Comparison of ENCODE assay signal across 26 cellular contexts in the genomic region with DNA sequence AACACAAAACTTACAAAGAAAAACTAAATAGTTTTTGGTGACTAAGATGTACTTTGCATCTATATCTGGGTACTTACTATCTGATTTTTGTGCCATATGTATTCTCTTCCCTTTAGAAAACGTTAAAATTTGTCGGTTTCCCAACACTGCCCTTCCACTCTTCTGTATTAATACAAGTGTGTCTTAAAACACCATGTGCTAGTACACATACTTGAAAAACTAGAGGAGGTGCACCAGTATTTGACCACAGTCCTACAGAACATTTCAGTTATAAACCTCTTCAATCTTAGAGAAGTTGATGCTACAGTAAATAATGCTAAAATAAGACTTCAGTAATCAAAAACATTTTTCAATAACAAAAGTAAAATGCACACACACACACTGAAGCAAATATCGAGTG.
"Had no signal": no experiment of that assay in that cellular context is flagged by ENCODE, and none has a peak within 500 bp of the region (broad histone marks: within the 10 kb centered on the region; RNA-seq: fewer than 3 reads in every experiment).

No MANE protein-coding gene starts in this region.

- H3K27ac ChIP-seq: lower lobe of right lung, neural progenitor cell, neutrophil, parathyroid adenoma, right atrium auricular region, right lobe of liver, tibial nerve, vagina had no signal

- H3K27ac Mint-ChIP-seq: naive thymus-derived CD8-positive, alpha-beta T cell; nephron; neural progenitor cell; stimulated activated memory B cell treated with anti-CD40 and anti-IgM and Interleukin-4, amounts not matched to agents 10 μg/mL and 1 μg/mL and 100 μg/mL, for 72 hours; stimulated activated naive CD8-positive, alpha-beta T cell treated with anti-CD3 and anti-CD28 coated beads, Interleukin-15, amount 100 ng/mL, for 72 hours; type B pancreatic cell had no signal

- H3K79me2 ChIP-seq: parathyroid adenoma had no signal

- H3K9me3 Mint-ChIP-seq: naive thymus-derived CD8-positive, alpha-beta T cell; nephron; neural progenitor cell; stimulated activated memory B cell treated with anti-CD40 and anti-IgM and Interleukin-4, amounts not matched to agents 10 μg/mL and 1 μg/mL and 100 μg/mL, for 72 hours; stimulated activated naive CD8-positive, alpha-beta T cell treated with anti-CD3 and anti-CD28 coated beads, Interleukin-15, amount 100 ng/mL, for 72 hours; type B pancreatic cell had no signal

- H2AFZ ChIP-seq: neural progenitor cell, parathyroid adenoma had no signal

- H3K9me3 ChIP-seq: lower lobe of right lung, neutrophil, right atrium auricular region, right lobe of liver, tibial nerve, vagina had no signal

- H3K4me1 ChIP-seq: lower lobe of right lung, neural progenitor cell, parathyroid adenoma, right lobe of liver had no signal

- ATAC-seq: left ventricle myocardium superior; naive thymus-derived CD8-positive, alpha-beta T cell; right lobe of liver; stimulated activated memory B cell treated with anti-CD40 and anti-IgM and Interleukin-4, amounts not matched to agents 10 μg/mL and 1 μg/mL and 100 μg/mL, for 72 hours; stimulated activated naive CD8-positive, alpha-beta T cell treated with anti-CD3 and anti-CD28 coated beads, Interleukin-15, amount 100 ng/mL, for 72 hours had no signal

- H3K36me3 Mint-ChIP-seq: naive thymus-derived CD8-positive, alpha-beta T cell; stimulated activated memory B cell treated with anti-CD40 and anti-IgM and Interleukin-4, amounts not matched to agents 10 μg/mL and 1 μg/mL and 100 μg/mL, for 72 hours had no signal

- H3K36me3 ChIP-seq: lower lobe of right lung, neutrophil, right atrium auricular region, right lobe of liver, tibial nerve, vagina had no signal

- DNase-seq: hippocampal formation; kidney; left ventricle myocardium superior; lower lobe of right lung; mammary epithelial cell; mesenchymal stem cell; naive thymus-derived CD8-positive, alpha-beta T cell; occipital lobe; right lobe of liver; stimulated activated CD4-positive, alpha-beta T cell treated with anti-CD3 and anti-CD28 coated beads, Interleukin-1b, Interleukin-23, amount 100 ng/mL, for 48 hours; stimulated activated CD4-positive, alpha-beta T cell treated with anti-CD3 and anti-CD28 coated beads, Interleukin-2, amount 100 ng/mL, for 48 hours; stimulated activated CD4-positive, alpha-beta T cell treated with anti-CD3 and anti-CD28 coated beads, Interleukin-4, amount 100 ng/mL, for 4 hours; stimulated activated CD8-positive, alpha-beta memory T cell treated with anti-CD3 and anti-CD28 coated beads, Interleukin-4, amount 100 ng/mL, for 48 hours; stimulated activated naive CD4-positive, alpha-beta T cell treated with Interleukin-2 at 50 U/mL for 16 hours; stimulated activated naive CD8-positive, alpha-beta T cell treated with anti-CD3 and anti-CD28 coated beads, Interleukin-15, amount 100 ng/mL, for 72 hours; substantia nigra had no signal

- H3K4me3 Mint-ChIP-seq: naive thymus-derived CD8-positive, alpha-beta T cell; nephron; neural progenitor cell; stimulated activated memory B cell treated with anti-CD40 and anti-IgM and Interleukin-4, amounts not matched to agents 10 μg/mL and 1 μg/mL and 100 μg/mL, for 72 hours; stimulated activated naive CD8-positive, alpha-beta T cell treated with anti-CD3 and anti-CD28 coated beads, Interleukin-15, amount 100 ng/mL, for 72 hours; type B pancreatic cell had no signal

- H3K27me3 Mint-ChIP-seq: stimulated activated naive CD8-positive, alpha-beta T cell treated with anti-CD3 and anti-CD28 coated beads, Interleukin-15, amount 100 ng/mL, for 72 hours; type B pancreatic cell had no signal

- H3K27me3 ChIP-seq: neural progenitor cell, neutrophil, right atrium auricular region, right lobe of liver, tibial nerve, vagina had no signal

- H3K4me2 ChIP-seq: neural progenitor cell, smooth muscle cell had no signal

- H3K4me1 Mint-ChIP-seq: naive thymus-derived CD8-positive, alpha-beta T cell; stimulated activated memory B cell treated with anti-CD40 and anti-IgM and Interleukin-4, amounts not matched to agents 10 μg/mL and 1 μg/mL and 100 μg/mL, for 72 hours; stimulated activated naive CD8-positive, alpha-beta T cell treated with anti-CD3 and anti-CD28 coated beads, Interleukin-15, amount 100 ng/mL, for 72 hours had no signal

- H3K4me3 ChIP-seq: lower lobe of right lung, neural progenitor cell, right atrium auricular region, right lobe of liver, smooth muscle cell, tibial nerve, vagina had no signal
